1 cellular context compared by ENCODE assay signal in genomic region chr13:27448308-27448707, GRCh38.
TF ChIP-seq lines count a peak whose summit lies in the region.

No MANE protein-coding gene starts in this region.

TF ChIP-seq in K562, 482 proteins besides CTCF, POLR2A, EP300 and RAD21 (continued from another document):
- TF ChIP-seq MBD1 (CRISPR knock-in tag; IDR thresholded peaks at IDR 0.05) = no peak
- TF ChIP-seq ZNF23 (CRISPR knock-in tag; IDR thresholded peaks at IDR 0.05) = no peak
- no peak for TF ChIP-seq ELK1 (CRISPR knock-in tag; IDR thresholded peaks at IDR 0.05)
- TF ChIP-seq MEF2A (IDR thresholded peaks at IDR 0.05; ENCODE audit: control insufficient read depth, low read depth, low read length) = no peak
- TF ChIP-seq SIX5 (IDR thresholded peaks at IDR 0.05; ENCODE audit: borderline replicate concordance in 1 of 2, insufficient read depth in 1 of 2, low read depth in 1 of 2, low read length in 2 of 2) = no peak
- no peak for TF ChIP-seq FOXA3 (CRISPR knock-in tag; conservative IDR thresholded peaks at IDR 0.05 in 1 of 2, IDR thresholded peaks at IDR 0.05 in 1 of 2)
- TF ChIP-seq LARP7 (IDR thresholded peaks at IDR 0.05) = no peak
- no peak for TF ChIP-seq SMARCE1 (IDR thresholded peaks at IDR 0.05)
- no peak for TF ChIP-seq SRSF9 (IDR thresholded peaks at IDR 0.05; ENCODE audit: borderline replicate concordance, low read depth, low read length)
- TF ChIP-seq TEAD1 (CRISPR knock-in tag; IDR thresholded peaks at IDR 0.05) = no peak
- no peak for TF ChIP-seq CSDE1 (IDR thresholded peaks at IDR 0.05)
- TF ChIP-seq SAP30 (IDR thresholded peaks at IDR 0.05; ENCODE audit: borderline replicate concordance, insufficient read depth, low read depth, low read length, poor library complexity, severe bottlenecking) = no peak
- TF ChIP-seq RHOXF2B (CRISPR knock-in tag; conservative IDR thresholded peaks at IDR 0.05) = no peak
